Comparison of ENCODE assay signal across 19 cellular contexts in genomic region chr7:77359599-77359998, GRCh38.
"Had no signal": no experiment of that assay in that cellular context is flagged by ENCODE, and none has a peak within 500 bp of the region (broad histone marks: within the 10 kb centered on the region; RNA-seq: fewer than 3 reads in every experiment).

No MANE protein-coding gene starts in this region.

- H3K36me3 ChIP-seq: brain microvascular endothelial cell, colonic mucosa, thyroid gland had no signal

- H3K27me3 ChIP-seq: brain microvascular endothelial cell, colonic mucosa, heart right ventricle, neutrophil, pancreas, sigmoid colon, spleen, thyroid gland had no signal

- DNase-seq: activated CD4-positive, alpha-beta T cell treated with anti-CD3 and anti-CD28 coated beads, Interleukin-2, amount 50 U/mL, for 1 hour; activated effector memory CD4-positive, alpha-beta T cell treated with anti-CD3 and anti-CD28 coated beads, Interleukin-2, amount 50 U/mL, for 16 hours; activated naive CD4-positive, alpha-beta T cell treated with anti-CD3 and anti-CD28 coated beads, Interleukin-2, amount 50 U/mL, for 16 hours; activated T-cell treated with anti-CD3 and anti-CD28 coated beads, Interleukin-2, amount 50 U/mL, for 72 hours; aorta; brain microvascular endothelial cell; central memory CD4-positive, alpha-beta T cell; colonic mucosa; heart right ventricle; mesendoderm; naive thymus-derived CD4-positive, alpha-beta T cell; pancreas; sigmoid colon; spleen; stimulated activated naive CD4-positive, alpha-beta T cell; T1000; thyroid gland had no signal

- H3K4me3 ChIP-seq: colonic mucosa, heart right ventricle, pancreas, sigmoid colon, spleen, thyroid gland had no signal

- FAIRE-seq: pancreas, urothelium cell line had no signal

- H3K9me3 ChIP-seq: colonic mucosa, heart right ventricle, neutrophil, pancreas, sigmoid colon, spleen, thyroid gland had no signal

- H3K27ac ChIP-seq: brain microvascular endothelial cell, colonic mucosa, neutrophil, sigmoid colon, thyroid gland had no signal

- ATAC-seq: activated T-cell treated with anti-CD3 and anti-CD28 coated beads, Interleukin-2, amount 50 U/mL, for 72 hours; naive thymus-derived CD4-positive, alpha-beta T cell had no signal

- H3K4me1 ChIP-seq: colonic mucosa, sigmoid colon, thyroid gland had no signal
